In genomic region chr1:208235983-208236761, GRCh38 we compare ENCODE assay signal across 9 cellular contexts. TPM values are rescaled to one million over a fixed set of nuclear protein-coding genes. Genes with fewer than 3 reads are reported as not detected.
DNase-seq lines count a peak whose midpoint lies in the region; ATAC-seq and TF ChIP-seq lines count a peak whose summit lies in the region.
"Had no signal": no experiment of that assay in that cellular context is flagged by ENCODE, and none has a peak within 500 bp of the region (broad histone marks: within the 10 kb centered on the region; RNA-seq: fewer than 3 reads in every experiment).

No MANE protein-coding gene starts in this region.

- H3K9me3 ChIP-seq in WERI-Rb-1 (ENCODE audit: severe bottlenecking): no peaks in the 10 kb centered on the region
- H3K9me3 ChIP-seq in skeletal muscle satellite cell (replicated peaks; ENCODE audit: low read length): no peaks in the 10 kb centered on the region

- H3K27ac ChIP-seq in WERI-Rb-1: 0 out of 2 replicates have a peak overlapping the region, but pooled peaks have one; percentile 4

- no peak overlapping the region for H3K27ac Mint-ChIP-seq in activated T-cell treated with anti-CD3 and anti-CD28 coated beads, Interleukin-2, amount 50 U/mL, for 72 hours
- H3K27ac Mint-ChIP-seq: CD4-positive, alpha-beta memory T cell had no signal

- H3K4me1 Mint-ChIP-seq in activated T-cell treated with anti-CD3 and anti-CD28 coated beads, Interleukin-2, amount 50 U/mL, for 72 hours (ENCODE audit: low read depth): peaks cover 17% of the 10 kb centered on the region

- H3K4me3 ChIP-seq in WERI-Rb-1 (ENCODE audit: low read depth, low read length) (no peak overlapping the region), skeletal muscle satellite cell (ENCODE audit: low read length) (peak overlapping the region; percentile 50)

- TF ChIP-seq CTCF in WERI-Rb-1 (IDR thresholded peaks at IDR 0.05; ENCODE audit: low read depth, low read length): no peak
- no peak for TF ChIP-seq CTCF in GM13976 (IDR thresholded peaks at IDR 0.05; ENCODE audit: borderline replicate concordance, control extremely low read depth, extremely low read depth, insufficient read depth, missing control alignments)

- intact Hi-C loops in Right ventricle myocardium superior (cut with DNase I): loop anchor here (5.0 kb wide), 1 partner anchor 39 kb away; no protein-coding TSS in a partner anchor

- H3K9me3 Mint-ChIP-seq in activated T-cell treated with anti-CD3 and anti-CD28 coated beads, Interleukin-2, amount 50 U/mL, for 72 hours: no peaks in the 10 kb centered on the region
- H3K9me3 Mint-ChIP-seq: CD4-positive, alpha-beta memory T cell had no signal

- DNase-seq in activated T-cell treated with anti-CD3 and anti-CD28 coated beads, Interleukin-2, amount 50 U/mL, for 72 hours: peak; percentile 6 to 15
- DNase-seq in activated T-cell treated with anti-CD3 and anti-CD28 coated beads for 4 hours: no peak
- no peak for DNase-seq in WERI-Rb-1
- peak; percentile 75 for DNase-seq in Right ventricle myocardium superior
- DNase-seq in amniotic stem cell (lab: John Stamatoyannopoulos, UW): no peak
- no peak for DNase-seq in NCI-H526 treated with DMSO at 0.1 percent for 48 hours (lab: John Stamatoyannopoulos, UW)
- DNase-seq in GM13976 (ENCODE audit: low spot score): no peak

- H3K9ac ChIP-seq in skeletal muscle satellite cell (ENCODE audit: low read depth, low read length): peak overlapping the region; percentile 94

- H3K27me3 Mint-ChIP-seq in activated T-cell treated with anti-CD3 and anti-CD28 coated beads, Interleukin-2, amount 50 U/mL, for 72 hours (ENCODE audit: low read depth): peaks cover 61% of the 10 kb centered on the region

- H3K36me3 Mint-ChIP-seq in activated T-cell treated with anti-CD3 and anti-CD28 coated beads, Interleukin-2, amount 50 U/mL, for 72 hours (ENCODE audit: insufficient read depth in 2 of 2): no peaks in the 10 kb centered on the region
- H3K36me3 Mint-ChIP-seq: CD4-positive, alpha-beta memory T cell had no signal

- H3K4me1 ChIP-seq in skeletal muscle satellite cell (ENCODE audit: control insufficient read depth, insufficient read depth, low read length): peaks cover 99% of the 10 kb centered on the region

- in situ Hi-C loops in GM13976 (cut with MboI; ENCODE audit: low sequenced_read_pairs, unreplicated experiment): no loop called here

- peak; percentile 69 to 70 for ATAC-seq in activated T-cell treated with anti-CD3 and anti-CD28 coated beads, Interleukin-2, amount 50 U/mL, for 72 hours (replicated peaks in 1 of 2)
- ATAC-seq in Right ventricle myocardium superior (ENCODE audit: poor library complexity): peak; percentile 65

- H3K4me2 ChIP-seq in skeletal muscle satellite cell (ENCODE audit: low read length): peak overlapping the region; percentile 98

- H3K36me3 ChIP-seq in WERI-Rb-1 (no peaks in the 10 kb centered on the region; the same call in 1 of the 2 replicates), skeletal muscle satellite cell (ENCODE audit: insufficient read depth, low read length) (peaks cover 56% of the 10 kb centered on the region)

- peak overlapping the region; percentile 8 to 51 for H3K4me3 Mint-ChIP-seq in activated T-cell treated with anti-CD3 and anti-CD28 coated beads, Interleukin-2, amount 50 U/mL, for 72 hours

- no peaks in the 10 kb centered on the region for H3K27me3 ChIP-seq in WERI-Rb-1 (ENCODE audit: insufficient read depth, low read depth, severe bottlenecking)
- no peaks in the 10 kb centered on the region for H3K27me3 ChIP-seq in skeletal muscle satellite cell (ENCODE audit: control insufficient read depth, insufficient read depth, low read length)

RNA-seq across cellular contexts. Expression of gene PLXNA2, which starts 8.0 kb away (rescaled TPM):
- total RNA-seq in activated T-cell treated with anti-CD3 and anti-CD28 coated beads, Interleukin-2, amount 50 U/mL, for 72 hours: under 1 TPM; 0.07 to 0.72 TPM
- total RNA-seq in Right ventricle myocardium superior: 14.4 TPM
- 13.4 and 18.3 TPM in 2 replicates for total RNA-seq in skeletal muscle satellite cell (2012; rRNA removed)

Comparison
In these comparisons a context has a peak if more than half of its experiments do, and no peak if none do; other contexts are left out.
1. DNase-seq: peak in activated T-cell treated with anti-CD3 and anti-CD28 coated beads, Interleukin-2, amount 50 U/mL, for 72 hours (2 of 2) and Right ventricle myocardium superior (single experiment); none in activated T-cell treated with anti-CD3 and anti-CD28 coated beads for 4 hours (single experiment), WERI-Rb-1 (single experiment), amniotic stem cell (single experiment), NCI-H526 treated with DMSO at 0.1 percent for 48 hours (single experiment) and GM13976 (single experiment).